ENCODE assay signal across 1 cellular context in the genomic region with DNA sequence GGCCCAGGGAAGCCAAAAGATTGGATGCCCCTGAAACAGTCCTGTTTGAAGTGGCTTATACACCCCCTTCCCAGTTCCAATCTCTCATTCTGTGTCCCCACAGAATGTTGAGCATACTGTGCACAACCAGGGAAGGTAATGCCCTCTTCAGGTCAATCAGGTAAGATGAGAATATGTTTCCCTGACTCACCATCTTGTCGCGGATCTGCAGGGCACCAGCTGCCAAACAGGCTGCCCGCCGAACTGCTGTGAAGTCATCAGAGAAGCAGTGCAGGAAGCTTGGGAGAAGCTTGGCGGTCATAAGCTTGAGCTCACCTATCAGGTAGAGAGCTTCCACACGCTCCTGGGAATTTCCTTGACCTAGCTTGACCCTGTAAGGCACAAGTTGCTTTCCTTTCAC.
TF ChIP-seq lines count a peak whose summit lies in the region.

No MANE protein-coding gene starts in this region.

TF ChIP-seq in GM23338, 12 proteins besides CTCF, POLR2A, EP300 and RAD21 (continued from another document):
- TF ChIP-seq REST (IDR thresholded peaks at IDR 0.05; ENCODE audit: unreplicated experiment), result no peak
- TF ChIP-seq ZNF331 (CRISPR knock-in tag; IDR thresholded peaks at IDR 0.05; ENCODE audit: low read depth), result no peak
- TF ChIP-seq JUNB (IDR thresholded peaks at IDR 0.05; ENCODE audit: unreplicated experiment), result no peak
- TF ChIP-seq, protein P1, sequence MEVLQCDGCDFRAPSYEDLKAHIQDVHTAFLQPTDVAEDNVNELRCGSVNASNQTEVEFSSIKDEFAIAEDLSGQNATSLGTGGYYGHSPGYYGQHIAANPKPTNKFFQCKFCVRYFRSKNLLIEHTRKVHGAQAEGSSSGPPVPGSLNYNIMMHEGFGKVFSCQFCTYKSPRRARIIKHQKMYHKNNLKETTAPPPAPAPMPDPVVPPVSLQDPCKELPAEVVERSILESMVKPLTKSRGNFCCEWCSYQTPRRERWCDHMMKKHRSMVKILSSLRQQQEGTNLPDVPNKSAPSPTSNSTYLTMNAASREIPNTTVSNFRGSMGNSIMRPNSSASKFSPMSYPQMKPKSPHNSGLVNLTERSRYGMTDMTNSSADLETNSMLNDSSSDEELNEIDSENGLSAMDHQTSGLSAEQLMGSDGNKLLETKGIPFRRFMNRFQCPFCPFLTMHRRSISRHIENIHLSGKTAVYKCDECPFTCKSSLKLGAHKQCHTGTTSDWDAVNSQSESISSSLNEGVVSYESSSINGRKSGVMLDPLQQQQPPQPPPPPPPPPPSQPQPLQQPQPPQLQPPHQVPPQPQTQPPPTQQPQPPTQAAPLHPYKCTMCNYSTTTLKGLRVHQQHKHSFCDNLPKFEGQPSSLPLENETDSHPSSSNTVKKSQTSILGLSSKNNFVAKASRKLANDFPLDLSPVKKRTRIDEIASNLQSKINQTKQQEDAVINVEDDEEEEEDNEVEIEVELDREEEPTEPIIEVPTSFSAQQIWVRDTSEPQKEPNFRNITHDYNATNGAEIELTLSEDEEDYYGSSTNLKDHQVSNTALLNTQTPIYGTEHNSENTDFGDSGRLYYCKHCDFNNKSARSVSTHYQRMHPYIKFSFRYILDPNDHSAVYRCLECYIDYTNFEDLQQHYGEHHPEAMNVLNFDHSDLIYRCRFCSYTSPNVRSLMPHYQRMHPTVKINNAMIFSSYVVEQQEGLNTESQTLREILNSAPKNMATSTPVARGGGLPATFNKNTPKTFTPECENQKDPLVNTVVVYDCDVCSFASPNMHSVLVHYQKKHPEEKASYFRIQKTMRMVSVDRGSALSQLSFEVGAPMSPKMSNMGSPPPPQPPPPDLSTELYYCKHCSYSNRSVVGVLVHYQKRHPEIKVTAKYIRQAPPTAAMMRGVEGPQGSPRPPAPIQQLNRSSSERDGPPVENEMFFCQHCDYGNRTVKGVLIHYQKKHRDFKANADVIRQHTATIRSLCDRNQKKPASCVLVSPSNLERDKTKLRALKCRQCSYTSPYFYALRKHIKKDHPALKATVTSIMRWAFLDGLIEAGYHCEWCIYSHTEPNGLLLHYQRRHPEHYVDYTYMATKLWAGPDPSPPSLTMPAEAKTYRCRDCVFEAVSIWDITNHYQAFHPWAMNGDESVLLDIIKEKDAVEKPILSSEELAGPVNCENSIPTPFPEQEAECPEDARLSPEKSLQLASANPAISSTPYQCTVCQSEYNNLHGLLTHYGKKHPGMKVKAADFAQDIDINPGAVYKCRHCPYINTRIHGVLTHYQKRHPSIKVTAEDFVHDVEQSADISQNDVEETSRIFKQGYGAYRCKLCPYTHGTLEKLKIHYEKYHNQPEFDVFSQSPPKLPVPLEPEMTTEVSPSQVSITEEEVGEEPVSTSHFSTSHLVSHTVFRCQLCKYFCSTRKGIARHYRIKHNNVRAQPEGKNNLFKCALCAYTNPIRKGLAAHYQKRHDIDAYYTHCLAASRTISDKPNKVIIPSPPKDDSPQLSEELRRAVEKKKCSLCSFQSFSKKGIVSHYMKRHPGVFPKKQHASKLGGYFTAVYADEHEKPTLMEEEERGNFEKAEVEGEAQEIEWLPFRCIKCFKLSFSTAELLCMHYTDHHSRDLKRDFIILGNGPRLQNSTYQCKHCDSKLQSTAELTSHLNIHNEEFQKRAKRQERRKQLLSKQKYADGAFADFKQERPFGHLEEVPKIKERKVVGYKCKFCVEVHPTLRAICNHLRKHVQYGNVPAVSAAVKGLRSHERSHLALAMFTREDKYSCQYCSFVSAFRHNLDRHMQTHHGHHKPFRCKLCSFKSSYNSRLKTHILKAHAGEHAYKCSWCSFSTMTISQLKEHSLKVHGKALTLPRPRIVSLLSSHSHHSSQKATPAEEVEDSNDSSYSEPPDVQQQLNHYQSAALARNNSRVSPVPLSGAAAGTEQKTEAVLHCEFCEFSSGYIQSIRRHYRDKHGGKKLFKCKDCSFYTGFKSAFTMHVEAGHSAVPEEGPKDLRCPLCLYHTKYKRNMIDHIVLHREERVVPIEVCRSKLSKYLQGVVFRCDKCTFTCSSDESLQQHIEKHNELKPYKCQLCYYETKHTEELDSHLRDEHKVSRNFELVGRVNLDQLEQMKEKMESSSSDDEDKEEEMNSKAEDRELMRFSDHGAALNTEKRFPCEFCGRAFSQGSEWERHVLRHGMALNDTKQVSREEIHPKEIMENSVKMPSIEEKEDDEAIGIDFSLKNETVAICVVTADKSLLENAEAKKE (CRISPR knock-in tag; IDR thresholded peaks at IDR 0.05), result no peak
- TF ChIP-seq, protein P2, sequence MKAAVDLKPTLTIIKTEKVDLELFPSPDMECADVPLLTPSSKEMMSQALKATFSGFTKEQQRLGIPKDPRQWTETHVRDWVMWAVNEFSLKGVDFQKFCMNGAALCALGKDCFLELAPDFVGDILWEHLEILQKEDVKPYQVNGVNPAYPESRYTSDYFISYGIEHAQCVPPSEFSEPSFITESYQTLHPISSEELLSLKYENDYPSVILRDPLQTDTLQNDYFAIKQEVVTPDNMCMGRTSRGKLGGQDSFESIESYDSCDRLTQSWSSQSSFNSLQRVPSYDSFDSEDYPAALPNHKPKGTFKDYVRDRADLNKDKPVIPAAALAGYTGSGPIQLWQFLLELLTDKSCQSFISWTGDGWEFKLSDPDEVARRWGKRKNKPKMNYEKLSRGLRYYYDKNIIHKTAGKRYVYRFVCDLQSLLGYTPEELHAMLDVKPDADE (IDR thresholded peaks at IDR 0.05), result no peak
- no peak for TF ChIP-seq ZNF114 (CRISPR knock-in tag; IDR thresholded peaks at IDR 0.05)
- no peak for TF ChIP-seq STAT1 (IDR thresholded peaks at IDR 0.05; ENCODE audit: unreplicated experiment)
- no peak for TF ChIP-seq NANOG (IDR thresholded peaks at IDR 0.05; ENCODE audit: borderline replicate concordance)
- TF ChIP-seq POLR2AphosphoS5 (IDR thresholded peaks at IDR 0.05; ENCODE audit: low read depth), result no peak
- TF ChIP-seq EZH2phosphoT487 (IDR thresholded peaks at IDR 0.05; ENCODE audit: unreplicated experiment), result no peak
- TF ChIP-seq EZH2 (IDR thresholded peaks at IDR 0.05; ENCODE audit: low read depth, unreplicated experiment), result no peak
